Comparison of ENCODE assay signal across 9 cellular contexts in genomic region chr13:42876270-42876714, GRCh38.
DNase-seq lines count a peak whose midpoint lies in the region; ATAC-seq, FAIRE-seq and TF ChIP-seq lines count a peak whose summit lies in the region.
"Had no signal": no experiment of that assay in that cellular context is flagged by ENCODE, and none has a peak within 500 bp of the region (broad histone marks: within the 10 kb centered on the region; RNA-seq: fewer than 3 reads in every experiment).

No MANE protein-coding gene starts in this region.

- 56% methylated on average over 1 of the region's 1 CpG for WGBS in hepatocyte (ENCODE audit: low lambda C conversion rate, missing lambda C conversion rate)
- 60 to 71% methylated on average over 1 of the region's 1 CpG for WGBS in lower leg skin, 2 donors

- H3K27ac ChIP-seq in hepatocyte, result peak overlapping the region; percentile 30
- no peak overlapping the region for H3K27ac ChIP-seq in coronary artery
- H3K27ac ChIP-seq: neutrophil had no signal

- no peaks in the 10 kb centered on the region for H4K20me1 ChIP-seq in hepatocyte (ENCODE audit: insufficient read depth, poor library complexity, severe bottlenecking)

- FAIRE-seq in GM18507 (lab: Jason Lieb, UNC), result peak; percentile 91

- TF ChIP-seq CTCF in hepatocyte (IDR thresholded peaks at IDR 0.05; ENCODE audit: poor library complexity) (no peak), coronary artery (IDR thresholded peaks at IDR 0.05) (no peak), lower leg skin (IDR thresholded peaks at IDR 0.05) (no peak), BE2C (IDR thresholded peaks at IDR 0.05; ENCODE audit: low read depth, low read length) (no peak)

- ATAC-seq in GM21528 (IDR thresholded peaks at IDR 0.05; ENCODE audit: low FRiP score, unreplicated experiment) (peak; percentile 93), HG03460 (IDR thresholded peaks at IDR 0.05; ENCODE audit: unreplicated experiment) (peak; percentile 94)

- H3K9me2 ChIP-seq in hepatocyte (replicated peaks; ENCODE audit: insufficient read depth), result no peaks in the 10 kb centered on the region

- intact Hi-C loops in lower leg skin (cut with DNase I; ENCODE audit: low total_unique reads), result no loop called here

- H3K27me3 ChIP-seq in hepatocyte, result peaks cover 10% of the 10 kb centered on the region
- H3K27me3 ChIP-seq in BE2C, result no peaks in the 10 kb centered on the region
- H3K27me3 ChIP-seq: neutrophil had no signal

- H3K4me3 ChIP-seq in hepatocyte, result no peak overlapping the region
- H3K4me3 ChIP-seq in coronary artery, result no peak overlapping the region
- no peak overlapping the region for H3K4me3 ChIP-seq in lower leg skin (ENCODE audit: low read depth, poor library complexity, severe bottlenecking)
- H3K4me3 ChIP-seq in BE2C (ENCODE audit: low read depth, low read length), result no peak overlapping the region

- H3K36me3 ChIP-seq in hepatocyte (replicated peaks; ENCODE audit: insufficient read depth, low read depth) (no peaks in the 10 kb centered on the region), BE2C (no peaks in the 10 kb centered on the region)
- H3K36me3 ChIP-seq: neutrophil had no signal

- H3K79me2 ChIP-seq in hepatocyte, result no peaks in the 10 kb centered on the region

- DNase-seq in GM18507 (ENCODE audit: extremely low spot score, insufficient read length, low read depth), result peak; percentile 44
- DNase-seq in hepatocyte (ENCODE audit: low spot score), result no peak
- no peak for DNase-seq in NCI-H2227 treated with DMSO at 0.1 percent for 48 hours (lab: John Stamatoyannopoulos, UW)
- DNase-seq in coronary artery (ENCODE audit: low spot score), result no peak
- DNase-seq in lower leg skin (ENCODE audit: low spot score in 2 of 2), result no peak
- no peak for DNase-seq in BE2C

- H3K4me1 ChIP-seq in hepatocyte (ENCODE audit: insufficient read depth) (peaks cover 12% of the 10 kb centered on the region), BE2C (peaks cover 23% of the 10 kb centered on the region)

- no peak for TF ChIP-seq POLR2A in lower leg skin (IDR thresholded peaks at IDR 0.05)

- peak overlapping the region; percentile 33 for H3K4me2 ChIP-seq in hepatocyte

- H2AFZ ChIP-seq in hepatocyte, result peak overlapping the region; percentile 10

- H3K9me3 ChIP-seq in hepatocyte (ENCODE audit: low read depth) (no peaks in the 10 kb centered on the region), BE2C (no peaks in the 10 kb centered on the region)
- H3K9me3 ChIP-seq: neutrophil had no signal
